1 cellular context compared by ENCODE assay signal in the genomic region with DNA sequence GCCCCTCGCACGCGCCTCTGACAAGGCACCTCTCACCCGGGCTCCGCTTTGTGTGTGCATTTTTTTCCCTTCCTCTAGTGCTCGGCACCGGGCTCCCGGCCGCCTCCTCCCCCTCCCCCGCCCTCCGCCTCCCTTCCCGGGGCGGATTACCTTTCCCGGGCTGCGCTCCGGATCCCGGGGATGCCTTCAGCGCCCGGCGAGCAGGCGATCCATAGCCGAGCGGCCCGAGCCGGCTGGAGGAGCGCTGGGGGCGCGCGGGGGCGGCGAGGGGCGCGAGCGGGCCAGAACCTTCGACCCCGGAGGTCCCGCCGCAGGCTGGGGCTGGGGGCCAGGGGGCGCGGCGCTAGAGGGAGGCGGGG.
TF ChIP-seq lines count a peak whose summit lies in the region.

No MANE protein-coding gene starts in this region.

TF ChIP-seq in HEK293, 187 proteins besides CTCF, POLR2A, EP300 and RAD21 (continued from another document):
- TF ChIP-seq, protein P1, sequence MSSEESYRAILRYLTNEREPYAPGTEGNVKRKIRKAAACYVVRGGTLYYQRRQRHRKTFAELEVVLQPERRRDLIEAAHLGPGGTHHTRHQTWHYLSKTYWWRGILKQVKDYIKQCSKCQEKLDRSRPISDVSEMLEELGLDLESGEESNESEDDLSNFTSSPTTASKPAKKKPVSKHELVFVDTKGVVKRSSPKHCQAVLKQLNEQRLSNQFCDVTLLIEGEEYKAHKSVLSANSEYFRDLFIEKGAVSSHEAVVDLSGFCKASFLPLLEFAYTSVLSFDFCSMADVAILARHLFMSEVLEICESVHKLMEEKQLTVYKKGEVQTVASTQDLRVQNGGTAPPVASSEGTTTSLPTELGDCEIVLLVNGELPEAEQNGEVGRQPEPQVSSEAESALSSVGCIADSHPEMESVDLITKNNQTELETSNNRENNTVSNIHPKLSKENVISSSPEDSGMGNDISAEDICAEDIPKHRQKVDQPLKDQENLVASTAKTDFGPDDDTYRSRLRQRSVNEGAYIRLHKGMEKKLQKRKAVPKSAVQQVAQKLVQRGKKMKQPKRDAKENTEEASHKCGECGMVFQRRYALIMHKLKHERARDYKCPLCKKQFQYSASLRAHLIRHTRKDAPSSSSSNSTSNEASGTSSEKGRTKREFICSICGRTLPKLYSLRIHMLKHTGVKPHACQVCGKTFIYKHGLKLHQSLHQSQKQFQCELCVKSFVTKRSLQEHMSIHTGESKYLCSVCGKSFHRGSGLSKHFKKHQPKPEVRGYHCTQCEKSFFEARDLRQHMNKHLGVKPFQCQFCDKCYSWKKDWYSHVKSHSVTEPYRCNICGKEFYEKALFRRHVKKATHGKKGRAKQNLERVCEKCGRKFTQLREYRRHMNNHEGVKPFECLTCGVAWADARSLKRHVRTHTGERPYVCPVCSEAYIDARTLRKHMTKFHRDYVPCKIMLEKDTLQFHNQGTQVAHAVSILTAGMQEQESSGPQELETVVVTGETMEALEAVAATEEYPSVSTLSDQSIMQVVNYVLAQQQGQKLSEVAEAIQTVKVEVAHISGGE (tag by site-specific recombination; conservative IDR thresholded peaks at IDR 0.05; ENCODE audit: low read depth), result peak; percentile 36; the same call in 1 of the 2 replicates
- TF ChIP-seq IKZF3 (tag by site-specific recombination; IDR thresholded peaks at IDR 0.05), result peak; percentile 27; the same call in 1 of the 2 replicates
- TF ChIP-seq ZBTB20 (tag by site-specific recombination; IDR thresholded peaks at IDR 0.05), result peak; percentile 42; the same call in 1 of the 2 replicates
- no peak for TF ChIP-seq ZNF157 (tag by site-specific recombination; IDR thresholded peaks at IDR 0.05)
